In the genomic region with DNA sequence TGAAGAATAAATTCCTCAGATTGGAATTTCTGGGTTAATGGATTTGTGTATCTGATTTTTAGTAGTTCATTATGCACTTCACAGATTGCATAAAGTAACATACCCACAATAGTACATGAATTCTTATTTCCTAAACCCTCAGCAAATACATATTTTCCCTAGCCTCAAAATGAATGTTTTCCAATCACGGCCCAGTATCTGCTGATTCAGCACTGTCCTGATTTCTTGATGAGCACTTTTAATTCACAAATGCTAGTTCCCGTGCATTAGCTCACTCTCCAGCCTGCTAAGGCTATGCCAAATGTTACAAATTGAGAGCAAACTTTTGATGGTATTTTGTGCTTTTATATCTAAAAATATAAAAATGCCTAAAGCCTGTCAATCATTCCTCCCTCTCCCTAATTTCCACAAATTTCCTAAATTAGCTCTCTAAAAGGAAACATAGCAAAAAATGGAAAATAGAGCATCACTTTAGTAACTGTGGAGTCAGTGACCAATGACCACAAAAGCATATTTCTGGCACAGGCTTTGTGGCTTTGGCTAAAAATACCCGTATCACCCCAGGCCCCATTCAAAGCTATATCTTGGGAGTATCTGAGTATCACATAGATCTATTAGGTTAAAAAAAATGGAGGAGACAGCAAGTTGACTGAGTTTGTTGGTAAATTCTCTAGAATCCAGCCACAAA, we compare ENCODE assay signal across 25 cellular contexts.
A peak's percentile ranks its signal among the peaks of the same experiment; 100 is the strongest.
DNase-seq lines count a peak whose midpoint lies in the region; ATAC-seq, FAIRE-seq and TF ChIP-seq lines count a peak whose summit lies in the region.
"Had no signal": no experiment of that assay in that cellular context is flagged by ENCODE, and none has a peak within 500 bp of the region (broad histone marks: within the 10 kb centered on the region; RNA-seq: fewer than 3 reads in every experiment).

No MANE protein-coding gene starts in this region.

- H3K9me3 ChIP-seq in K562 (replicated peaks; ENCODE audit: control insufficient read depth, insufficient read depth, low read depth, low read length), result no peaks in the 10 kb centered on the region
- H3K9me3 ChIP-seq: SK-N-SH had no signal

- no peaks in the 10 kb centered on the region for H3K9me1 ChIP-seq in K562 (ENCODE audit: control insufficient read depth, insufficient read depth, low read length)

- no peaks in the 10 kb centered on the region for H3K79me2 ChIP-seq in K562 (ENCODE audit: control insufficient read depth, insufficient read depth, low read length)

- TF ChIP-seq EP300 in K562 (IDR thresholded peaks at IDR 0.05; ENCODE audit: low read length), result no peak

- no peak overlapping the region for H3K27ac Mint-ChIP-seq in mesothelial cell of epicardium
- H3K27ac Mint-ChIP-seq in activated CD8-positive, alpha-beta T cell treated with anti-CD3 and anti-CD28 coated beads for 36 hours, result no peak overlapping the region
- H3K27ac Mint-ChIP-seq: B cell had no signal

- H3K36me3 Mint-ChIP-seq in mesothelial cell of epicardium, result no peaks in the 10 kb centered on the region
- no peaks in the 10 kb centered on the region for H3K36me3 Mint-ChIP-seq in activated CD8-positive, alpha-beta T cell treated with anti-CD3 and anti-CD28 coated beads for 36 hours (ENCODE audit: low read depth)

- no peak overlapping the region for H2AFZ ChIP-seq in K562 (ENCODE audit: low read depth, low read length)

- POLR2A ChIA-PET in HEK293T (lab: Yijun Ruan, JAX) (no interaction called here), K562 (lab: Yijun Ruan, JAX) (interaction anchor here (0.6 kb wide), 1 partner anchor 511 kb away, joined by 3 read pairs; no protein-coding TSS in a partner anchor)
- POLR2A ChIA-PET in activated CD8-positive, alpha-beta T cell treated with anti-CD3 and anti-CD28 coated beads for 36 hours (lab: Charles Lee), result no interaction called here

- no peak overlapping the region for H3K4me3 Mint-ChIP-seq in mesothelial cell of epicardium
- H3K4me3 Mint-ChIP-seq in activated CD8-positive, alpha-beta T cell treated with anti-CD3 and anti-CD28 coated beads for 36 hours, result no peak overlapping the region
- H3K4me3 Mint-ChIP-seq: B cell had no signal

- H3K9me3 Mint-ChIP-seq in mesothelial cell of epicardium, result peaks cover 4% of the 10 kb centered on the region
- H3K9me3 Mint-ChIP-seq in activated CD8-positive, alpha-beta T cell treated with anti-CD3 and anti-CD28 coated beads for 36 hours, result peaks cover 1% of the 10 kb centered on the region

- H3K27me3 ChIP-seq in K562 (ENCODE audit: control insufficient read depth in 2 of 2, insufficient read depth in 2 of 2, low read length in 2 of 2), result peaks cover 3 to 5% of the 10 kb centered on the region in 2 experiments; a peak in 1 of 5 replicates

- no peaks in the 10 kb centered on the region for H4K20me1 ChIP-seq in K562 (replicated peaks; ENCODE audit: control insufficient read depth, insufficient read depth, low read length)

- no peak overlapping the region for H3K4me2 ChIP-seq in K562 (ENCODE audit: insufficient read depth, low read length)
- H3K4me2 ChIP-seq: SK-N-SH had no signal

- ATAC-seq in K562, result no peak
- ATAC-seq in esophagus mucosa, result no peak
- ATAC-seq in activated CD8-positive, alpha-beta T cell treated with anti-CD3 and anti-CD28 coated beads for 36 hours, result no peak
- ATAC-seq: HCT116 had no signal

- TF ChIP-seq RAD21 in K562 (CRISPR knock-in tag; conservative IDR thresholded peaks at IDR 0.05 in 1 of 2, IDR thresholded peaks at IDR 0.05 in 1 of 2), result no peak

- no TSS peak for BruUV-seq in K562 (replicated peaks; lab: Mats Ljungman, UMichigan)

- H3K36me3 ChIP-seq in K562 (ENCODE audit: control insufficient read depth, insufficient read depth, low read length), result no peaks in the 10 kb centered on the region

- in situ Hi-C loops in K562 (cut with MboI), result no loop called here

- H3K27ac ChIP-seq in K562 (ENCODE audit: extremely low read depth, low read depth, low read length), result no peak overlapping the region

- no peak overlapping the region for H3K9ac ChIP-seq in K562 (ENCODE audit: insufficient read depth in 1 of 2, low read depth in 2 of 2, low read length in 2 of 2)
- H3K9ac ChIP-seq: SK-N-SH had no signal

- H3K4me1 ChIP-seq in K562 (replicated peaks in 1 of 2; ENCODE audit: control insufficient read depth in 2 of 2, insufficient read depth in 2 of 2, low read length in 2 of 2), result no peaks in the 10 kb centered on the region

- no peak for FAIRE-seq in K562 (lab: Jason Lieb, UNC)
- FAIRE-seq: GM19239, RCC 7860 had no signal

- intact Hi-C loops in K562 (cut with micrococcal nuclease), result no loop called here
- intact Hi-C loops in activated CD8-positive, alpha-beta T cell treated with anti-CD3 and anti-CD28 coated beads for 36 hours (cut with micrococcal nuclease), result no loop called here

- DNase-seq in HEK293T (ENCODE audit: extremely low spot score) (no peak), MV-4-11 (lab: John Stamatoyannopoulos, UW) (peak; percentile 38), K562 (ENCODE audit: extremely low read depth in 1 of 4, low spot score in 3 of 4) (no peak), mesothelial cell of epicardium (ENCODE audit: low spot score in 2 of 2, unreplicated experiment in 2 of 2) (no peak), T-helper 9 cell (no peak)
- DNase-seq in activated CD8-positive, alpha-beta T cell treated with anti-CD3 and anti-CD28 coated beads for 36 hours, result no peak
- DNase-seq: Calu3, DMS79 treated with DMSO at 0.1 percent for 48 hours, KG1, NCI-H1092 treated with DMSO at 0.1 percent for 48 hours, NCI-H1436, NCI-H187, NCI-H2081 treated with DMSO at 0.1 percent for 48 hours, NCI-H2171, NCI-H345, NCI-H524, NCI-H748 treated with DMSO at 0.1 percent for 48 hours, SIG-M5, SK-N-SH, SW 1271 had no signal

- CTCF ChIA-PET in HEK293T (lab: Yijun Ruan, JAX), result no interaction called here
- CTCF ChIA-PET in K562 (lab: Yijun Ruan, JAX; ENCODE audit: low intra/inter-chr PET ratio), result no interaction called here
- CTCF ChIA-PET in activated CD8-positive, alpha-beta T cell treated with anti-CD3 and anti-CD28 coated beads for 36 hours (lab: Charles Lee), result no interaction called here

- no peak overlapping the region for H3K4me3 ChIP-seq in K562

- no peak for TF ChIP-seq POLR2A in K562 (conservative IDR thresholded peaks at IDR 0.05)

- no peaks in the 10 kb centered on the region for H3K27me3 Mint-ChIP-seq in mesothelial cell of epicardium (ENCODE audit: low read depth)
- H3K27me3 Mint-ChIP-seq in activated CD8-positive, alpha-beta T cell treated with anti-CD3 and anti-CD28 coated beads for 36 hours, result peaks cover 1% of the 10 kb centered on the region
- H3K27me3 Mint-ChIP-seq: B cell had no signal

- WGBS in K562 (ENCODE audit: insufficient coverage, low coverage, missing lambda C conversion rate), result 3% methylated on average over 3 of the region's 3 CpGs

- H3K4me1 Mint-ChIP-seq in mesothelial cell of epicardium, result no peaks in the 10 kb centered on the region
- no peaks in the 10 kb centered on the region for H3K4me1 Mint-ChIP-seq in activated CD8-positive, alpha-beta T cell treated with anti-CD3 and anti-CD28 coated beads for 36 hours (ENCODE audit: low read depth)
- H3K4me1 Mint-ChIP-seq: B cell had no signal

- no peak for TF ChIP-seq CTCF in K562 (IDR thresholded peaks at IDR 0.05 in 2 of 3, conservative IDR thresholded peaks at IDR 0.05 in 1 of 3; ENCODE audit: insufficient read depth in 2 of 3, low read depth in 1 of 3, low read length in 3 of 3)
- TF ChIP-seq CTCF in mesothelial cell of epicardium (IDR thresholded peaks at IDR 0.05; ENCODE audit: unreplicated experiment), result no peak
- no peak for TF ChIP-seq CTCF in activated CD8-positive, alpha-beta T cell treated with anti-CD3 and anti-CD28 coated beads for 36 hours (IDR thresholded peaks at IDR 0.05)

TF ChIP-seq in HEK293T, 16 proteins besides CTCF, POLR2A, EP300 and RAD21:
- TF ChIP-seq, protein P1, sequence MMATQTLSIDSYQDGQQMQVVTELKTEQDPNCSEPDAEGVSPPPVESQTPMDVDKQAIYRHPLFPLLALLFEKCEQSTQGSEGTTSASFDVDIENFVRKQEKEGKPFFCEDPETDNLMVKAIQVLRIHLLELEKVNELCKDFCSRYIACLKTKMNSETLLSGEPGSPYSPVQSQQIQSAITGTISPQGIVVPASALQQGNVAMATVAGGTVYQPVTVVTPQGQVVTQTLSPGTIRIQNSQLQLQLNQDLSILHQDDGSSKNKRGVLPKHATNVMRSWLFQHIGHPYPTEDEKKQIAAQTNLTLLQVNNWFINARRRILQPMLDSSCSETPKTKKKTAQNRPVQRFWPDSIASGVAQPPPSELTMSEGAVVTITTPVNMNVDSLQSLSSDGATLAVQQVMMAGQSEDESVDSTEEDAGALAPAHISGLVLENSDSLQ (IDR thresholded peaks at IDR 0.05), result 0 out of 2 replicates have a peak, but pooled peaks have one; percentile 9
- no peak for TF ChIP-seq FOXK2 (IDR thresholded peaks at IDR 0.05)

TF ChIP-seq in K562, 482 proteins besides CTCF, POLR2A, EP300 and RAD21 (continues in another document):
- no peak for TF ChIP-seq PTTG1 (tag; IDR thresholded peaks at IDR 0.05; ENCODE audit: low read depth)
- TF ChIP-seq MAFK (IDR thresholded peaks at IDR 0.05; ENCODE audit: low read length), result peak; percentile 79
- TF ChIP-seq KDM5B (IDR thresholded peaks at IDR 0.05; ENCODE audit: insufficient replicate concordance, low read depth, low read length), result no peak
- TF ChIP-seq ZNF23 (CRISPR knock-in tag; IDR thresholded peaks at IDR 0.05), result no peak
- peak; percentile 75 for TF ChIP-seq C11orf30 (IDR thresholded peaks at IDR 0.05; ENCODE audit: low read depth)
- no peak for TF ChIP-seq PHF20 (IDR thresholded peaks at IDR 0.05; ENCODE audit: partially characterized antibody)
- TF ChIP-seq MAFF (IDR thresholded peaks at IDR 0.05; ENCODE audit: low read length), result peak; percentile 70
- TF ChIP-seq ZNF316 (IDR thresholded peaks at IDR 0.05), result peak; percentile 82
- TF ChIP-seq PPARD (CRISPR knock-in tag; IDR thresholded peaks at IDR 0.05), result no peak
- no peak for TF ChIP-seq ILK (tag; IDR thresholded peaks at IDR 0.05; ENCODE audit: borderline replicate concordance, low read depth)
- no peak for TF ChIP-seq HDAC2 (IDR thresholded peaks at IDR 0.05)
- TF ChIP-seq ZNF644 (tag; IDR thresholded peaks at IDR 0.05; ENCODE audit: low read depth), result no peak
- no peak for TF ChIP-seq ELF1 (tag; IDR thresholded peaks at IDR 0.05)
- no peak for TF ChIP-seq CHD2 (IDR thresholded peaks at IDR 0.05; ENCODE audit: low read depth, low read length)
- no peak for TF ChIP-seq GTF2F1 (IDR thresholded peaks at IDR 0.05; ENCODE audit: low read depth, low read length)
